19 cellular contexts compared by ENCODE assay signal in the genomic region with DNA sequence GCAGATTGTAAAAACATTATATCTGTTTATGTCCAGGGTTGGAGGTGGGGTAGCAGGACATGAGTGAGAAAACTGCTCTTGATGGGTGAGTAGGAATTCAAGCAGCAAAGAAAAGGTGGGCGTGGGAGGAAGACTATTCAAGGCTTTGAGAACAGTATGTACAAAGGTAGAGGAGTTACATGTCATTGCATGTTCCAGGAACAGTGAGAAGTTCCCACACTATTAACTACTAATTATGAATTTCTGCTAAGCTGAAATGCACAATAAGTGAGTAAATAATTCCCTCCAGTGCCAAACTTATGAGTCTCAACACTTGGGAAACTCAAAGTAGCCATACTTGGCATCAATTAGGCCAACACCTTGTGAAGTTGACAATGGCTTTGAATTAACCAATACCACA.
DNase-seq lines count a peak whose midpoint lies in the region; ATAC-seq, FAIRE-seq and TF ChIP-seq lines count a peak whose summit lies in the region.
"Had no signal": no experiment of that assay in that cellular context is flagged by ENCODE, and none has a peak within 500 bp of the region (broad histone marks: within the 10 kb centered on the region; RNA-seq: fewer than 3 reads in every experiment).

No MANE protein-coding gene starts in this region.

- no peaks in the 10 kb centered on the region for H3K36me3 Mint-ChIP-seq in activated T-cell treated with anti-CD3 and anti-CD28 coated beads, Interleukin-2, amount 50 U/mL, for 24 hours (ENCODE audit: low read depth)
- H3K36me3 Mint-ChIP-seq in activated T-helper 2 cell treated with anti-CD3 and anti-CD28 coated beads, Interferon-gamma antibody, Interleukin-2, Interleukin-4, amounts not matched to agents 10 μg/mL and 5 μg/mL and 100 μg/mL, durations not matched to agents 14 hours and 24 hours and 36 hours (ENCODE audit: low read depth), result no peaks in the 10 kb centered on the region
- no peaks in the 10 kb centered on the region for H3K36me3 Mint-ChIP-seq in naive thymus-derived CD4-positive, alpha-beta T cell

- H3K27me3 Mint-ChIP-seq in activated T-cell treated with anti-CD3 and anti-CD28 coated beads, Interleukin-2, amount 50 U/mL, for 24 hours, result no peaks in the 10 kb centered on the region
- H3K27me3 Mint-ChIP-seq in activated T-helper 2 cell treated with anti-CD3 and anti-CD28 coated beads, Interferon-gamma antibody, Interleukin-2, Interleukin-4, amounts not matched to agents 10 μg/mL and 5 μg/mL and 100 μg/mL, durations not matched to agents 14 hours and 24 hours and 36 hours (ENCODE audit: low read depth), result no peaks in the 10 kb centered on the region
- H3K27me3 Mint-ChIP-seq in naive thymus-derived CD4-positive, alpha-beta T cell, result no peaks in the 10 kb centered on the region
- H3K27me3 Mint-ChIP-seq: type B pancreatic cell had no signal

- FAIRE-seq in GM18507 (lab: Jason Lieb, UNC), result peak; percentile 31

- H3K27ac Mint-ChIP-seq in activated T-cell treated with anti-CD3 and anti-CD28 coated beads, Interleukin-2, amount 50 U/mL, for 24 hours, result peak overlapping the region; percentile 62
- peak overlapping the region; percentile 13 for H3K27ac Mint-ChIP-seq in activated T-helper 2 cell treated with anti-CD3 and anti-CD28 coated beads, Interferon-gamma antibody, Interleukin-2, Interleukin-4, amounts not matched to agents 10 μg/mL and 5 μg/mL and 100 μg/mL, durations not matched to agents 14 hours and 24 hours and 36 hours
- H3K27ac Mint-ChIP-seq in naive thymus-derived CD4-positive, alpha-beta T cell, result peak overlapping the region in 7 of 9 donors; percentile 5 to 87 (median 49)
- H3K27ac Mint-ChIP-seq: type B pancreatic cell had no signal

- H3K36me3 ChIP-seq in naive thymus-derived CD4-positive, alpha-beta T cell (ENCODE audit: control insufficient read depth in 2 of 3, insufficient read depth in 3 of 3, low read length in 3 of 3), result no peaks in the 10 kb centered on the region
- H3K36me3 ChIP-seq: lower lobe of right lung, right lobe of liver, SJCRH30 had no signal

- H3K27me3 ChIP-seq in naive thymus-derived CD4-positive, alpha-beta T cell (ENCODE audit: control insufficient read depth in 2 of 2, insufficient read depth in 2 of 2, low read length in 2 of 2), result no peaks in the 10 kb centered on the region
- H3K27me3 ChIP-seq: right lobe of liver had no signal

- H3K4me3 ChIP-seq in naive thymus-derived CD4-positive, alpha-beta T cell (ENCODE audit: low read length), result no peak overlapping the region
- H3K4me3 ChIP-seq: lower lobe of right lung, right lobe of liver, SJCRH30 had no signal

- CTCF ChIA-PET in naive thymus-derived CD4-positive, alpha-beta T cell (lab: Charles Lee), result no interaction called here
- CTCF ChIA-PET in HEK293T (lab: Yijun Ruan, JAX), result no interaction called here

- ATAC-seq in naive thymus-derived CD4-positive, alpha-beta T cell, result no peak
- no peak for ATAC-seq in HG03354 (IDR thresholded peaks at IDR 0.05; ENCODE audit: poor library complexity, severe bottlenecking, unreplicated experiment)
- no peak for ATAC-seq in HG02970 (IDR thresholded peaks at IDR 0.05; ENCODE audit: low FRiP score, unreplicated experiment)
- ATAC-seq: right lobe of liver had no signal

- POLR2A ChIA-PET in naive thymus-derived CD4-positive, alpha-beta T cell (lab: Charles Lee), result no interaction called here
- POLR2A ChIA-PET in HEK293T (lab: Yijun Ruan, JAX), result no interaction called here

- H3K9me3 ChIP-seq in naive thymus-derived CD4-positive, alpha-beta T cell (ENCODE audit: control insufficient read depth in 2 of 3, low read length in 3 of 3), result no peaks in the 10 kb centered on the region
- H3K9me3 ChIP-seq: lower lobe of right lung, right lobe of liver, SJCRH30 had no signal

- H3K4me3 Mint-ChIP-seq in activated T-cell treated with anti-CD3 and anti-CD28 coated beads, Interleukin-2, amount 50 U/mL, for 24 hours, result no peak overlapping the region
- peak overlapping the region; percentile 45 for H3K4me3 Mint-ChIP-seq in activated T-helper 2 cell treated with anti-CD3 and anti-CD28 coated beads, Interferon-gamma antibody, Interleukin-2, Interleukin-4, amounts not matched to agents 10 μg/mL and 5 μg/mL and 100 μg/mL, durations not matched to agents 14 hours and 24 hours and 36 hours (ENCODE audit: low read depth)
- H3K4me3 Mint-ChIP-seq in naive thymus-derived CD4-positive, alpha-beta T cell, result peak overlapping the region in 8 of 10 donors; percentile 15 to 70 (median 34)
- H3K4me3 Mint-ChIP-seq: type B pancreatic cell had no signal

- H3K9me3 Mint-ChIP-seq in activated T-cell treated with anti-CD3 and anti-CD28 coated beads, Interleukin-2, amount 50 U/mL, for 24 hours, result no peaks in the 10 kb centered on the region
- H3K9me3 Mint-ChIP-seq in activated T-helper 2 cell treated with anti-CD3 and anti-CD28 coated beads, Interferon-gamma antibody, Interleukin-2, Interleukin-4, amounts not matched to agents 10 μg/mL and 5 μg/mL and 100 μg/mL, durations not matched to agents 14 hours and 24 hours and 36 hours, result no peaks in the 10 kb centered on the region
- no peaks in the 10 kb centered on the region for H3K9me3 Mint-ChIP-seq in naive thymus-derived CD4-positive, alpha-beta T cell
- H3K9me3 Mint-ChIP-seq: type B pancreatic cell had no signal

- no peak for DNase-seq in activated T-cell treated with anti-CD3 and anti-CD28 coated beads, Interleukin-2, amount 50 U/mL, for 24 hours
- DNase-seq in activated T-cell treated with anti-CD3 and anti-CD28 coated beads, Interleukin-2, amount 50 U/mL, for 1 hour, result no peak
- DNase-seq in GM18507 (ENCODE audit: extremely low spot score, insufficient read length, low read depth) (no peak), HEK293T (ENCODE audit: extremely low spot score) (no peak)
- no peak for DNase-seq in activated T-helper 2 cell treated with anti-CD3 and anti-CD28 coated beads, Interferon-gamma antibody, Interleukin-2, Interleukin-4, amounts not matched to agents 10 μg/mL and 5 μg/mL and 100 μg/mL, durations not matched to agents 14 hours and 24 hours and 36 hours (ENCODE audit: low spot score)
- DNase-seq in naive thymus-derived CD4-positive, alpha-beta T cell, result no peak
- DNase-seq: activated CD4-positive, alpha-beta T cell treated with anti-CD3 and anti-CD28 coated beads, Interleukin-2, amount 50 U/mL, for 1 hour; cerebellar nuclear complex; DND-41; effector memory CD4-positive, alpha-beta T cell; IMR-90; lower lobe of right lung; NCI-H2029 treated with DMSO at 0.1 percent for 48 hours; NCI-H524 treated with DMSO at 0.1 percent for 48 hours; right lobe of liver; SJCRH30 had no signal

- H3K4me1 ChIP-seq in naive thymus-derived CD4-positive, alpha-beta T cell (ENCODE audit: control insufficient read depth in 2 of 2, insufficient read depth in 2 of 2, low read length in 2 of 2), result peaks cover 29 to 33% of the 10 kb centered on the region in 2 donors
- H3K4me1 ChIP-seq: lower lobe of right lung, right lobe of liver, SJCRH30 had no signal

- intact Hi-C loops in activated T-helper 2 cell treated with anti-CD3 and anti-CD28 coated beads, Interferon-gamma antibody, Interleukin-2, Interleukin-4, amounts not matched to agents 10 μg/mL and 5 μg/mL and 100 μg/mL, durations not matched to agents 14 hours and 24 hours and 36 hours (cut with micrococcal nuclease), result loop anchor here (2.0 to 5.0 kb wide), 2 partner anchors 79 to 133 kb away; partner anchors contain the start of gene SRGAP3
- intact Hi-C loops in naive thymus-derived CD4-positive, alpha-beta T cell (cut with micrococcal nuclease), result no loop called here

- H3K27ac ChIP-seq in naive thymus-derived CD4-positive, alpha-beta T cell (ENCODE audit: low read depth, low read length), result no peak overlapping the region
- H3K27ac ChIP-seq: lower lobe of right lung, right lobe of liver, SJCRH30 had no signal

- H3K4me1 Mint-ChIP-seq in activated T-cell treated with anti-CD3 and anti-CD28 coated beads, Interleukin-2, amount 50 U/mL, for 24 hours (ENCODE audit: low read depth), result peaks cover 1% of the 10 kb centered on the region
- peaks cover 30% of the 10 kb centered on the region for H3K4me1 Mint-ChIP-seq in activated T-helper 2 cell treated with anti-CD3 and anti-CD28 coated beads, Interferon-gamma antibody, Interleukin-2, Interleukin-4, amounts not matched to agents 10 μg/mL and 5 μg/mL and 100 μg/mL, durations not matched to agents 14 hours and 24 hours and 36 hours (ENCODE audit: low read depth)
- peaks cover 16 to 58% (median 46%) of the 10 kb centered on the region in 7 donors for H3K4me1 Mint-ChIP-seq in naive thymus-derived CD4-positive, alpha-beta T cell

TF ChIP-seq in HEK293T, 16 proteins besides CTCF, POLR2A, EP300 and RAD21:
- TF ChIP-seq ELF4 (IDR thresholded peaks at IDR 0.05), result no peak
- TF ChIP-seq, protein P1, sequence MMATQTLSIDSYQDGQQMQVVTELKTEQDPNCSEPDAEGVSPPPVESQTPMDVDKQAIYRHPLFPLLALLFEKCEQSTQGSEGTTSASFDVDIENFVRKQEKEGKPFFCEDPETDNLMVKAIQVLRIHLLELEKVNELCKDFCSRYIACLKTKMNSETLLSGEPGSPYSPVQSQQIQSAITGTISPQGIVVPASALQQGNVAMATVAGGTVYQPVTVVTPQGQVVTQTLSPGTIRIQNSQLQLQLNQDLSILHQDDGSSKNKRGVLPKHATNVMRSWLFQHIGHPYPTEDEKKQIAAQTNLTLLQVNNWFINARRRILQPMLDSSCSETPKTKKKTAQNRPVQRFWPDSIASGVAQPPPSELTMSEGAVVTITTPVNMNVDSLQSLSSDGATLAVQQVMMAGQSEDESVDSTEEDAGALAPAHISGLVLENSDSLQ (IDR thresholded peaks at IDR 0.05), result no peak
- no peak for TF ChIP-seq HDGF (IDR thresholded peaks at IDR 0.05; ENCODE audit: borderline replicate concordance)
- TF ChIP-seq BHLHE40 (IDR thresholded peaks at IDR 0.05; ENCODE audit: borderline replicate concordance), result no peak
- no peak for TF ChIP-seq L3MBTL2 (conservative IDR thresholded peaks at IDR 0.05)
- no peak for TF ChIP-seq FOXM1 (IDR thresholded peaks at IDR 0.05; ENCODE audit: borderline replicate concordance)
- TF ChIP-seq SUZ12 (IDR thresholded peaks at IDR 0.05), result no peak
- no peak for TF ChIP-seq TARDBP (IDR thresholded peaks at IDR 0.05)
- TF ChIP-seq FOXK2 (IDR thresholded peaks at IDR 0.05), result no peak
